ENCODE assay signal across 12 cellular contexts in genomic region chr2:85015653-85016360, GRCh38. TPM values are rescaled to one million over a fixed set of nuclear protein-coding genes. Genes with fewer than 3 reads are reported as not detected.
DNase-seq lines count a peak whose midpoint lies in the region; ATAC-seq, FAIRE-seq and TF ChIP-seq lines count a peak whose summit lies in the region.
"Had no signal": no experiment of that assay in that cellular context is flagged by ENCODE, and none has a peak within 500 bp of the region (broad histone marks: within the 10 kb centered on the region; RNA-seq: fewer than 3 reads in every experiment).

No MANE protein-coding gene starts in this region.

- H3K4me1 ChIP-seq in keratinocyte (ENCODE audit: control insufficient read depth, extremely low read depth, insufficient read depth, low read length) = peaks cover 41% of the 10 kb centered on the region

- peaks cover 0 to 2% of the 10 kb centered on the region in 2 experiments for H3K36me3 ChIP-seq in keratinocyte (ENCODE audit: control insufficient read depth in 2 of 2, extremely low read depth in 1 of 2, insufficient read depth in 2 of 2, low read length in 2 of 2)

- H3K4me1 Mint-ChIP-seq in natural killer cell = peaks cover 61 to 69% of the 10 kb centered on the region in 2 donors
- H3K4me1 Mint-ChIP-seq in natural killer cell treated with Interleukin-12 subunit alpha and Interleukin-12 subunit beta and Interleukin-15 and Interleukin-18, amount 100 ng/mL, for 72 hours (ENCODE audit: low read depth in 2 of 2) = peaks cover 52 to 69% of the 10 kb centered on the region in 2 donors

- H4K20me1 ChIP-seq in keratinocyte (ENCODE audit: control insufficient read depth, extremely low read depth, insufficient read depth, low read length) = peaks cover 5% of the 10 kb centered on the region

- dilution Hi-C loops in keratinocyte (cut with MboI; ENCODE audit: extremely low pct_ligation_motif_present, low sequenced_read_pairs) = no loop called here

- DNase-seq in natural killer cell (no peak), keratinocyte (ENCODE audit: low read depth, low spot score) (no peak), posterior vena cava (ENCODE audit: low spot score) (no peak), GM19238 (ENCODE audit: insufficient read length, low spot score) (no peak), SKM-1 (lab: John Stamatoyannopoulos, UW; ENCODE audit: unreplicated experiment) (no peak)
- no peak for DNase-seq in natural killer cell treated with Interleukin-12 subunit alpha and Interleukin-12 subunit beta and Interleukin-15 and Interleukin-18, amount 100 ng/mL, for 72 hours (ENCODE audit: low spot score)
- no peak for DNase-seq in activated naive CD4-positive, alpha-beta T cell treated with anti-CD3 and anti-CD28 coated beads, Interleukin-2, amount 50 U/mL, for 72 hours (ENCODE audit: low spot score in 2 of 2)
- DNase-seq: activated gamma-delta T cell, DND-41, NCI-H1436 treated with DMSO at 0.1 percent for 48 hours, SHP77 had no signal

- no peak overlapping the region for H3K4me3 ChIP-seq in keratinocyte (ENCODE audit: control insufficient read depth in 2 of 3, extremely low read depth in 1 of 3, insufficient read depth in 2 of 3, low read depth in 1 of 3, low read length in 3 of 3)

- peaks cover 2% of the 10 kb centered on the region for H3K9me1 ChIP-seq in keratinocyte (ENCODE audit: control insufficient read depth, extremely low read depth, insufficient read depth, low read length)

- H3K9me3 ChIP-seq in keratinocyte (ENCODE audit: control insufficient read depth, low read depth, low read length) = no peaks in the 10 kb centered on the region

- H3K27ac Mint-ChIP-seq in natural killer cell = peak overlapping the region; percentile 76
- peak overlapping the region in 1 of 2 donors; percentile 19 for H3K27ac Mint-ChIP-seq in natural killer cell treated with Interleukin-12 subunit alpha and Interleukin-12 subunit beta and Interleukin-15 and Interleukin-18, amount 100 ng/mL, for 72 hours
- H3K27ac Mint-ChIP-seq in activated naive CD4-positive, alpha-beta T cell treated with anti-CD3 and anti-CD28 coated beads, Interleukin-2, amount 50 U/mL, for 72 hours = peak overlapping the region; percentile 52 to 88

- intact Hi-C loops in natural killer cell (cut with micrococcal nuclease) (loop anchor here (2.0 kb wide), 1 partner anchor 89 kb away; no protein-coding TSS in a partner anchor), posterior vena cava (cut with DNase I) (no loop called here)

- H3K36me3 Mint-ChIP-seq in natural killer cell = no peaks in the 10 kb centered on the region
- H3K36me3 Mint-ChIP-seq in natural killer cell treated with Interleukin-12 subunit alpha and Interleukin-12 subunit beta and Interleukin-15 and Interleukin-18, amount 100 ng/mL, for 72 hours = no peaks in the 10 kb centered on the region
- H3K36me3 Mint-ChIP-seq in activated naive CD4-positive, alpha-beta T cell treated with anti-CD3 and anti-CD28 coated beads, Interleukin-2, amount 50 U/mL, for 72 hours = peaks cover 0 to 11% of the 10 kb centered on the region in 2 donors

- no peak overlapping the region for H2AFZ ChIP-seq in keratinocyte (ENCODE audit: control insufficient read depth, low read length)

- H3K79me2 ChIP-seq in keratinocyte (ENCODE audit: control insufficient read depth, insufficient read depth, low read length) = peaks cover 88% of the 10 kb centered on the region

- no peak overlapping the region for H3K4me3 Mint-ChIP-seq in natural killer cell
- no peak overlapping the region for H3K4me3 Mint-ChIP-seq in natural killer cell treated with Interleukin-12 subunit alpha and Interleukin-12 subunit beta and Interleukin-15 and Interleukin-18, amount 100 ng/mL, for 72 hours

- H3K4me2 ChIP-seq in keratinocyte (ENCODE audit: control insufficient read depth, extremely low read depth, insufficient read depth, low read depth, low read length) = no peak overlapping the region

- H3K9ac ChIP-seq in keratinocyte (ENCODE audit: control insufficient read depth, extremely low read depth, insufficient read depth, low read length) = no peak overlapping the region

- peak overlapping the region; percentile 58 for H3K27ac ChIP-seq in keratinocyte (ENCODE audit: control insufficient read depth, insufficient read depth, low read length)

- H3K27me3 ChIP-seq in keratinocyte (ENCODE audit: control insufficient read depth, extremely low read depth, insufficient read depth, low read length) = no peaks in the 10 kb centered on the region

- TF ChIP-seq CTCF in natural killer cell (IDR thresholded peaks at IDR 0.05) (no peak), keratinocyte (optimal IDR thresholded peaks at IDR 0.05 in 1 of 3, IDR thresholded peaks at IDR 0.05 in 1 of 3, conservative IDR thresholded peaks at IDR 0.05 in 1 of 3; ENCODE audit: extremely low read depth in 1 of 3, insufficient read depth in 2 of 3, low read length in 3 of 3) (no peak)

- no peaks in the 10 kb centered on the region for H3K27me3 Mint-ChIP-seq in natural killer cell (ENCODE audit: low read depth in 2 of 2)
- H3K27me3 Mint-ChIP-seq in natural killer cell treated with Interleukin-12 subunit alpha and Interleukin-12 subunit beta and Interleukin-15 and Interleukin-18, amount 100 ng/mL, for 72 hours = no peaks in the 10 kb centered on the region

- no peaks in the 10 kb centered on the region for H3K9me3 Mint-ChIP-seq in natural killer cell
- H3K9me3 Mint-ChIP-seq in natural killer cell treated with Interleukin-12 subunit alpha and Interleukin-12 subunit beta and Interleukin-15 and Interleukin-18, amount 100 ng/mL, for 72 hours = no peaks in the 10 kb centered on the region
- no peaks in the 10 kb centered on the region for H3K9me3 Mint-ChIP-seq in activated naive CD4-positive, alpha-beta T cell treated with anti-CD3 and anti-CD28 coated beads, Interleukin-2, amount 50 U/mL, for 72 hours

- peak in 1 of 3 donors; percentile 40 for ATAC-seq in natural killer cell
- ATAC-seq in natural killer cell treated with Interleukin-12 subunit alpha and Interleukin-12 subunit beta and Interleukin-15 and Interleukin-18, amount 100 ng/mL, for 72 hours = no peak
- peak in 1 of 2 donors; percentile 6 for ATAC-seq in activated naive CD4-positive, alpha-beta T cell treated with anti-CD3 and anti-CD28 coated beads, Interleukin-2, amount 50 U/mL, for 72 hours
- ATAC-seq in GM21381 (IDR thresholded peaks at IDR 0.05; ENCODE audit: unreplicated experiment) = no peak

- no peak for FAIRE-seq in keratinocyte (lab: Jason Lieb, UNC)

RNA-seq across cellular contexts. Expression of gene KCMF1, which starts 44.8 kb away (rescaled TPM):
- total RNA-seq in natural killer cell (10 to 100 TPM; 70.8 to 81.4 (median 77.1) TPM), posterior vena cava (10 to 100 TPM; 56.9 to 73.4 TPM)
- total RNA-seq in natural killer cell treated with Interleukin-12 subunit alpha and Interleukin-12 subunit beta and Interleukin-15 and Interleukin-18, amount 100 ng/mL, for 72 hours = 100 to 1,000 TPM in 1 of 2 donors, 10 to 100 TPM in 1; 96.1 to 117 TPM
- 100 to 1,000 TPM; 108 to 124 TPM for total RNA-seq in activated naive CD4-positive, alpha-beta T cell treated with anti-CD3 and anti-CD28 coated beads, Interleukin-2, amount 50 U/mL, for 72 hours
- 75.9 to 111 TPM (median 95.1 TPM) in 3 replicates for polyA plus RNA-seq in keratinocyte
- 45.0 TPM for polyA plus RNA-seq in keratinocyte (2011; ENCODE audit: low read depth)
- polyA plus RNA-seq in keratinocyte (2011; cell fraction: cytosol; rRNA removed) = 70.6 and 146 TPM in 2 replicates
- polyA plus RNA-seq in keratinocyte (2011; cell fraction: nucleus; rRNA removed) = 45.6 and 50.4 TPM in 2 replicates
- 60.5 and 86.0 TPM in 2 replicates for polyA plus RNA-seq in keratinocyte (2012; ENCODE audit: low replicate concordance)
- polyA minus RNA-seq in keratinocyte = 37.2 to 92.6 TPM (median 66.0 TPM) in 3 replicates
- 33.4 TPM for polyA minus RNA-seq in keratinocyte (2011; cell fraction: cytosol; rRNA and poly(A)+ RNA removed)
- polyA minus RNA-seq in keratinocyte (2011; cell fraction: nucleus; rRNA and poly(A)+ RNA removed) = 11.4 and 38.1 TPM in 2 replicates
